In genomic region chr11:44110231-44110679, GRCh38 we compare ENCODE assay signal across 8 cellular contexts. TPM values are rescaled to one million over a fixed set of nuclear protein-coding genes. Genes with fewer than 3 reads are reported as not detected.
DNase-seq lines count a peak whose midpoint lies in the region; ATAC-seq, FAIRE-seq and TF ChIP-seq lines count a peak whose summit lies in the region.

No MANE protein-coding gene starts in this region.

- WGBS in esophagus squamous epithelium, 2 donors: 3 to 4% methylated on average over 4 of the region's 4 CpGs
- 7 to 10% (median 9%) methylated on average over 4 of the region's 4 CpGs for WGBS in ovary, 3 donors
- 5 to 8% methylated on average over 4 of the region's 4 CpGs for WGBS in aorta, 2 donors

- H3K9me3 ChIP-seq in esophagus squamous epithelium (no peaks in the 10 kb centered on the region), ovary (no peaks in the 10 kb centered on the region), aorta (ENCODE audit: control insufficient read depth, low read length) (no peaks in the 10 kb centered on the region)

- no peak for FAIRE-seq in D721Med (lab: Jason Lieb, UNC)

- no peak for TF ChIP-seq EP300 in ovary (IDR thresholded peaks at IDR 0.05)

- intact Hi-C loops in esophagus squamous epithelium (cut with DNase I): no loop called here
- intact Hi-C loops in ovary (cut with DNase I): loop anchor here in 1 of 4 donors (5.0 kb wide), 1 partner anchor 427 kb away; no protein-coding TSS in a partner anchor
- intact Hi-C loops in aorta (cut with DNase I): loop anchor here (5.0 kb wide), 2 partner anchors 177 to 427 kb away; no protein-coding TSS in a partner anchor

- no peak overlapping the region for H3K27ac ChIP-seq in esophagus squamous epithelium
- H3K27ac ChIP-seq in ovary: no peak overlapping the region
- H3K27ac ChIP-seq in aorta (ENCODE audit: low read depth in 1 of 2, low read length in 2 of 2): no peak overlapping the region

- TF ChIP-seq POLR2A in esophagus squamous epithelium (IDR thresholded peaks at IDR 0.05) (no peak), ovary (IDR thresholded peaks at IDR 0.05) (no peak)

- peak; percentile 94 for TF ChIP-seq CTCF in D721Med (IDR thresholded peaks at IDR 0.05; ENCODE audit: insufficient read depth, missing control alignments)
- TF ChIP-seq CTCF in esophagus squamous epithelium (IDR thresholded peaks at IDR 0.05): peak in 5 of 6 experiments; percentile 37 to 58 (median 50)
- peak; percentile 14 to 44 (median 29) for TF ChIP-seq CTCF in ovary (IDR thresholded peaks at IDR 0.05)

- H3K36me3 ChIP-seq in esophagus squamous epithelium (peaks cover 4 to 72% (median 11%) of the 10 kb centered on the region in 3 donors), ovary (no peaks in the 10 kb centered on the region), aorta (ENCODE audit: control insufficient read depth in 1 of 2, insufficient read depth in 2 of 2, low read length in 1 of 2) (peaks cover 5 to 8% of the 10 kb centered on the region in 2 donors)

- ATAC-seq in GM19452 (IDR thresholded peaks at IDR 0.05; ENCODE audit: unreplicated experiment): peak; percentile 92
- ATAC-seq in HG03460 (IDR thresholded peaks at IDR 0.05; ENCODE audit: unreplicated experiment): peak; percentile 94
- peak; percentile 74 for ATAC-seq in aorta (ENCODE audit: low FRiP score)

- H3K4me1 ChIP-seq in esophagus squamous epithelium (peaks cover 0 to 19% (median 4%) of the 10 kb centered on the region in 3 donors), ovary (ENCODE audit: insufficient read depth) (peaks cover 1% of the 10 kb centered on the region), aorta (ENCODE audit: control insufficient read depth in 1 of 2, insufficient read depth in 2 of 2, low read length in 2 of 2) (no peaks in the 10 kb centered on the region)

- no peaks in the 10 kb centered on the region for H3K27me3 ChIP-seq in esophagus squamous epithelium
- no peaks in the 10 kb centered on the region for H3K27me3 ChIP-seq in ovary
- no peaks in the 10 kb centered on the region for H3K27me3 ChIP-seq in aorta (ENCODE audit: control insufficient read depth in 1 of 2, insufficient read depth in 2 of 2, low read length in 1 of 2)

- H3K4me3 ChIP-seq in esophagus squamous epithelium (no peak overlapping the region), ovary (no peak overlapping the region), aorta (ENCODE audit: low read length in 2 of 2) (no peak overlapping the region)

- DNase-seq in D721Med (ENCODE audit: insufficient read length, low spot score) (peak; percentile 27), NOMO-1 (lab: John Stamatoyannopoulos, UW; ENCODE audit: unreplicated experiment in 2 of 2) (peak; percentile 18 to 29), activated T-cell treated with anti-CD3 and anti-CD28 coated beads for 1 hour (ENCODE audit: low read depth) (peak; percentile 39), esophagus squamous epithelium (lab: John Stamatoyannopoulos, UW) (no peak), ovary (peak; percentile 19 to 54 (median 43)), aorta (peak in 1 of 2 donors; percentile 56)

RNA-seq across cellular contexts. Expression of gene EXT2, which starts 14.8 kb away (rescaled TPM):
- total RNA-seq in esophagus squamous epithelium (10 to 100 TPM; 19.0 to 53.2 (median 44.5) TPM), ovary (10 to 100 TPM; 42.6 to 65.8 (median 47.1) TPM), aorta (10 to 100 TPM; 58.0 to 69.4 TPM)
- polyA plus RNA-seq in ovary (10 to 100 TPM; 38.0 to 88.8 TPM), aorta (10 to 100 TPM; 16.0 to 45.2 TPM)

RNA-seq across cellular contexts. Expression of gene ACCS, which starts 44.2 kb away (rescaled TPM):
- total RNA-seq in esophagus squamous epithelium (10 to 100 TPM in 1 of 4 donors, 1 to 10 TPM in 3; 3.4 to 22.1 (median 4.9) TPM), ovary (10 to 100 TPM; 11.2 to 32.4 (median 26.4) TPM), aorta (10 to 100 TPM; 31.7 to 88.9 TPM)
- polyA plus RNA-seq in ovary (10 to 100 TPM; 21.4 to 39.8 TPM), aorta (10 to 100 TPM in 1 of 2 donors, 1 to 10 TPM in 1; 8.8 to 92.5 TPM)

Comparison
In these comparisons a context has a peak if more than half of its experiments do, and no peak if none do; other contexts are left out.
1. CTCF ChIP-seq: peak in every context shown above with its lines; median percentile 94 in D721Med; 50 in esophagus squamous epithelium; 29 in ovary.